ENCODE assay signal across 23 cellular contexts in genomic region chrX:39150621-39151020, GRCh38.
DNase-seq lines count a peak whose midpoint lies in the region; ATAC-seq and TF ChIP-seq lines count a peak whose summit lies in the region.
"Had no signal": no experiment of that assay in that cellular context is flagged by ENCODE, and none has a peak within 500 bp of the region (broad histone marks: within the 10 kb centered on the region; RNA-seq: fewer than 3 reads in every experiment).

No MANE protein-coding gene starts in this region.

- no peaks in the 10 kb centered on the region for H3K9me2 ChIP-seq in GM23338 (ENCODE audit: insufficient read depth)

- H3K79me2 ChIP-seq in GM23338 (replicated peaks; ENCODE audit: insufficient read depth) = no peaks in the 10 kb centered on the region

- no peak overlapping the region for H2AFZ ChIP-seq in GM23338

- DNase-seq in GM23338 (ENCODE audit: low spot score) = no peak
- DNase-seq in substantia nigra (lab: John Stamatoyannopoulos, UW) = no peak
- no peak for DNase-seq in activated T-helper 2 cell treated with anti-CD3 and anti-CD28 coated beads, Interferon-gamma antibody, Interleukin-2, Interleukin-4, amounts not matched to agents 10 μg/mL and 5 μg/mL and 100 μg/mL, durations not matched to agents 14 hours and 24 hours and 36 hours (ENCODE audit: low spot score)
- no peak for DNase-seq in activated T-cell treated with anti-CD3 and anti-CD28 coated beads, Interleukin-2, amount 50 U/mL, for 48 hours
- DNase-seq: ACHN; BE2C; CD4-positive, CD25-positive, alpha-beta regulatory T cell; CD8-positive, alpha-beta memory T cell; COR-L47; DMS 273 treated with DMSO at 0.1 percent for 48 hours; DMS53; DND-41; EL; HCEC 1CT; KBM-7 had no signal

- H3K9ac ChIP-seq in HUES6 (ENCODE audit: low read length) = no peak overlapping the region

- H3K27me3 Mint-ChIP-seq in GM23338 (ENCODE audit: insufficient read depth, low read depth, poor library complexity) (no peaks in the 10 kb centered on the region), brain (no peaks in the 10 kb centered on the region), nephron (ENCODE audit: low read depth) (no peaks in the 10 kb centered on the region)
- no peaks in the 10 kb centered on the region for H3K27me3 Mint-ChIP-seq in activated T-helper 2 cell treated with anti-CD3 and anti-CD28 coated beads, Interferon-gamma antibody, Interleukin-2, Interleukin-4, amounts not matched to agents 10 μg/mL and 5 μg/mL and 100 μg/mL, durations not matched to agents 14 hours and 24 hours and 36 hours (ENCODE audit: low read depth)
- H3K27me3 Mint-ChIP-seq: CD4-positive, CD25-positive, alpha-beta regulatory T cell had no signal

- ATAC-seq in GM23338 = no peak
- no peak for ATAC-seq in HG03354 (IDR thresholded peaks at IDR 0.05; ENCODE audit: poor library complexity, severe bottlenecking, unreplicated experiment)
- ATAC-seq: GM12878, HepG2 had no signal

- H3K4me2 ChIP-seq in GM23338 = peak overlapping the region; percentile 61; the same call in 1 of the 2 replicates

- H3K27ac Mint-ChIP-seq in GM23338 (no peak overlapping the region), brain (peak overlapping the region; percentile 10 to 87 (median 63)), nephron (peak overlapping the region; percentile 45 to 70 (median 67))
- no peak overlapping the region for H3K27ac Mint-ChIP-seq in activated T-helper 2 cell treated with anti-CD3 and anti-CD28 coated beads, Interferon-gamma antibody, Interleukin-2, Interleukin-4, amounts not matched to agents 10 μg/mL and 5 μg/mL and 100 μg/mL, durations not matched to agents 14 hours and 24 hours and 36 hours
- H3K27ac Mint-ChIP-seq: CD4-positive, CD25-positive, alpha-beta regulatory T cell; CD8-positive, alpha-beta memory T cell; IgD-negative memory B cell had no signal

- H3K9me3 ChIP-seq in HUES6 (ENCODE audit: control insufficient read depth, insufficient read depth, low read depth, low read length) = no peaks in the 10 kb centered on the region; the same call in none of the 2 replicates
- H3K9me3 ChIP-seq: BE2C had no signal

- intact Hi-C loops in activated T-helper 2 cell treated with anti-CD3 and anti-CD28 coated beads, Interferon-gamma antibody, Interleukin-2, Interleukin-4, amounts not matched to agents 10 μg/mL and 5 μg/mL and 100 μg/mL, durations not matched to agents 14 hours and 24 hours and 36 hours (cut with micrococcal nuclease) = no loop called here

- TF ChIP-seq CTCF in GM23338 (conservative IDR thresholded peaks at IDR 0.05; ENCODE audit: low read depth in 2 of 2) = no peak
- no peak for TF ChIP-seq CTCF in brain (conservative IDR thresholded peaks at IDR 0.05)
- no peak for TF ChIP-seq CTCF in nephron (IDR thresholded peaks at IDR 0.05; ENCODE audit: unreplicated experiment in 3 of 3)

- no peak overlapping the region for H3K27ac ChIP-seq in GM23338 (ENCODE audit: low read depth)
- no peak overlapping the region for H3K27ac ChIP-seq in HUES6 (ENCODE audit: low read depth, low read length)
- H3K27ac ChIP-seq in substantia nigra (ENCODE audit: low read depth, low read length, poor library complexity, severe bottlenecking) = no peak overlapping the region
- H3K27ac ChIP-seq: HL-60 had no signal

- H3K4me1 ChIP-seq in GM23338 (ENCODE audit: insufficient read depth) = no peaks in the 10 kb centered on the region; the same call in 1 of the 2 replicates
- H3K4me1 ChIP-seq in HUES6 (ENCODE audit: control insufficient read depth, insufficient read depth, low read length) = peaks cover 28% of the 10 kb centered on the region

- H3F3A ChIP-seq in GM23338 (replicated peaks; ENCODE audit: low read depth) = no peaks in the 10 kb centered on the region

- peak overlapping the region; percentile 49; the same call in 1 of the 3 replicates for H3K4me3 Mint-ChIP-seq in GM23338
- peak overlapping the region in 4 of 5 experiments; percentile 34 to 61 (median 57) for H3K4me3 Mint-ChIP-seq in brain
- H3K4me3 Mint-ChIP-seq in nephron = peak overlapping the region in 1 of 3 experiments; percentile 30
- H3K4me3 Mint-ChIP-seq in activated T-helper 2 cell treated with anti-CD3 and anti-CD28 coated beads, Interferon-gamma antibody, Interleukin-2, Interleukin-4, amounts not matched to agents 10 μg/mL and 5 μg/mL and 100 μg/mL, durations not matched to agents 14 hours and 24 hours and 36 hours (ENCODE audit: low read depth) = no peak overlapping the region
- H3K4me3 Mint-ChIP-seq: CD4-positive, CD25-positive, alpha-beta regulatory T cell; CD8-positive, alpha-beta memory T cell; IgD-negative memory B cell had no signal

- no peaks in the 10 kb centered on the region for H3K36me3 ChIP-seq in GM23338 (ENCODE audit: insufficient read depth)
- no peaks in the 10 kb centered on the region for H3K36me3 ChIP-seq in HUES6 (ENCODE audit: control insufficient read depth, insufficient read depth, low read length)
- H3K36me3 ChIP-seq: BE2C had no signal

- H3K27me3 ChIP-seq in GM23338 (ENCODE audit: insufficient read depth) (no peaks in the 10 kb centered on the region), HUES6 (ENCODE audit: control insufficient read depth, insufficient read depth, low read length) (no peaks in the 10 kb centered on the region)
- H3K27me3 ChIP-seq: BE2C had no signal

- H3K9me3 Mint-ChIP-seq in GM23338 (no peaks in the 10 kb centered on the region), brain (no peaks in the 10 kb centered on the region), nephron (peaks cover 2% of the 10 kb centered on the region)
- no peaks in the 10 kb centered on the region for H3K9me3 Mint-ChIP-seq in activated T-helper 2 cell treated with anti-CD3 and anti-CD28 coated beads, Interferon-gamma antibody, Interleukin-2, Interleukin-4, amounts not matched to agents 10 μg/mL and 5 μg/mL and 100 μg/mL, durations not matched to agents 14 hours and 24 hours and 36 hours
- H3K9me3 Mint-ChIP-seq: CD8-positive, alpha-beta memory T cell; IgD-negative memory B cell had no signal

- H4K20me1 ChIP-seq in GM23338 (replicated peaks; ENCODE audit: insufficient read depth) = no peaks in the 10 kb centered on the region

- H3K4me3 ChIP-seq in GM23338 (no peak overlapping the region), HUES6 (ENCODE audit: low read depth, low read length) (peak overlapping the region; percentile 36; the same call in 1 of the 2 replicates)
- H3K4me3 ChIP-seq: GM12878 had no signal

- H3K4me1 Mint-ChIP-seq in GM23338 = peaks cover 35% of the 10 kb centered on the region
- peaks cover 44% of the 10 kb centered on the region for H3K4me1 Mint-ChIP-seq in brain
- H3K4me1 Mint-ChIP-seq in nephron = peaks cover 28% of the 10 kb centered on the region
- H3K4me1 Mint-ChIP-seq in activated T-helper 2 cell treated with anti-CD3 and anti-CD28 coated beads, Interferon-gamma antibody, Interleukin-2, Interleukin-4, amounts not matched to agents 10 μg/mL and 5 μg/mL and 100 μg/mL, durations not matched to agents 14 hours and 24 hours and 36 hours (ENCODE audit: low read depth) = peaks cover 5% of the 10 kb centered on the region
- H3K4me1 Mint-ChIP-seq: CD4-positive, CD25-positive, alpha-beta regulatory T cell; CD8-positive, alpha-beta memory T cell had no signal

- H3K36me3 Mint-ChIP-seq in GM23338 (ENCODE audit: low read depth) (no peaks in the 10 kb centered on the region; the same call in 2 of the 3 replicates), brain (no peaks in the 10 kb centered on the region), nephron (ENCODE audit: low read depth) (no peaks in the 10 kb centered on the region)
- H3K36me3 Mint-ChIP-seq in activated T-helper 2 cell treated with anti-CD3 and anti-CD28 coated beads, Interferon-gamma antibody, Interleukin-2, Interleukin-4, amounts not matched to agents 10 μg/mL and 5 μg/mL and 100 μg/mL, durations not matched to agents 14 hours and 24 hours and 36 hours (ENCODE audit: low read depth) = no peaks in the 10 kb centered on the region
- H3K36me3 Mint-ChIP-seq: CD4-positive, CD25-positive, alpha-beta regulatory T cell; CD8-positive, alpha-beta memory T cell; IgD-negative memory B cell had no signal

TF ChIP-seq in GM23338, 12 proteins besides CTCF, POLR2A, EP300 and RAD21 (continues in another document):
- no peak for TF ChIP-seq CREB1 (CRISPR knock-in tag; IDR thresholded peaks at IDR 0.05; ENCODE audit: low read depth)

Comparison
In these comparisons a context has a peak if more than half of its experiments do, and no peak if none do; other contexts are left out.
1. H3K27ac Mint-ChIP-seq: peak in brain (5 of 5) and nephron (3 of 3); none in GM23338 (single experiment) and activated T-helper 2 cell treated with anti-CD3 and anti-CD28 coated beads, Interferon-gamma antibody, Interleukin-2, Interleukin-4, amounts not matched to agents 10 μg/mL and 5 μg/mL and 100 μg/mL, durations not matched to agents 14 hours and 24 hours and 36 hours (single experiment).